1 cellular context compared by ENCODE assay signal in the genomic region with DNA sequence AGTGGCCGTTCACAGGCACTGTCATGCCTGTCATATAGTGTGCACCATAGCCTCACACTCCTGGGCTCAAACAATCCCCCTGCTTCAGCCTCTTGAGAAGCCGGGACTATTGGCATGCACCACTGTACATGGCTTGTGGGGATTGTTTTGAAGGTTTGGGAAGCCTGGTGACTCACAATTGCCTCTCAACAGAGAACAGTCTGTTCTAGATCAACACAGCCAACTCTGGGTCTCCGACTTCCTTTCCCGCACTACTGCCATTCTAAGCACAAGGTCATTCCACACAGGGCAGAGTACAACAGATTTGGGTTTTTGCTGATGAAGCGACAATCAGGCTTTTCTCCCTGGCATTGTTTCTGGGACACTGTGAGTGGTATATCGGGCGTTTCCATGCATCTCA.
A peak's percentile ranks its signal among the peaks of the same experiment; 100 is the strongest.
TF ChIP-seq lines count a peak whose summit lies in the region.

No MANE protein-coding gene starts in this region.

TF ChIP-seq in HepG2, 621 proteins besides CTCF, POLR2A, EP300 and RAD21 (continued from another document):
- TF ChIP-seq PAXIP1 (CRISPR knock-in tag; conservative IDR thresholded peaks at IDR 0.05): peak; percentile 53
- TF ChIP-seq, protein P1, sequence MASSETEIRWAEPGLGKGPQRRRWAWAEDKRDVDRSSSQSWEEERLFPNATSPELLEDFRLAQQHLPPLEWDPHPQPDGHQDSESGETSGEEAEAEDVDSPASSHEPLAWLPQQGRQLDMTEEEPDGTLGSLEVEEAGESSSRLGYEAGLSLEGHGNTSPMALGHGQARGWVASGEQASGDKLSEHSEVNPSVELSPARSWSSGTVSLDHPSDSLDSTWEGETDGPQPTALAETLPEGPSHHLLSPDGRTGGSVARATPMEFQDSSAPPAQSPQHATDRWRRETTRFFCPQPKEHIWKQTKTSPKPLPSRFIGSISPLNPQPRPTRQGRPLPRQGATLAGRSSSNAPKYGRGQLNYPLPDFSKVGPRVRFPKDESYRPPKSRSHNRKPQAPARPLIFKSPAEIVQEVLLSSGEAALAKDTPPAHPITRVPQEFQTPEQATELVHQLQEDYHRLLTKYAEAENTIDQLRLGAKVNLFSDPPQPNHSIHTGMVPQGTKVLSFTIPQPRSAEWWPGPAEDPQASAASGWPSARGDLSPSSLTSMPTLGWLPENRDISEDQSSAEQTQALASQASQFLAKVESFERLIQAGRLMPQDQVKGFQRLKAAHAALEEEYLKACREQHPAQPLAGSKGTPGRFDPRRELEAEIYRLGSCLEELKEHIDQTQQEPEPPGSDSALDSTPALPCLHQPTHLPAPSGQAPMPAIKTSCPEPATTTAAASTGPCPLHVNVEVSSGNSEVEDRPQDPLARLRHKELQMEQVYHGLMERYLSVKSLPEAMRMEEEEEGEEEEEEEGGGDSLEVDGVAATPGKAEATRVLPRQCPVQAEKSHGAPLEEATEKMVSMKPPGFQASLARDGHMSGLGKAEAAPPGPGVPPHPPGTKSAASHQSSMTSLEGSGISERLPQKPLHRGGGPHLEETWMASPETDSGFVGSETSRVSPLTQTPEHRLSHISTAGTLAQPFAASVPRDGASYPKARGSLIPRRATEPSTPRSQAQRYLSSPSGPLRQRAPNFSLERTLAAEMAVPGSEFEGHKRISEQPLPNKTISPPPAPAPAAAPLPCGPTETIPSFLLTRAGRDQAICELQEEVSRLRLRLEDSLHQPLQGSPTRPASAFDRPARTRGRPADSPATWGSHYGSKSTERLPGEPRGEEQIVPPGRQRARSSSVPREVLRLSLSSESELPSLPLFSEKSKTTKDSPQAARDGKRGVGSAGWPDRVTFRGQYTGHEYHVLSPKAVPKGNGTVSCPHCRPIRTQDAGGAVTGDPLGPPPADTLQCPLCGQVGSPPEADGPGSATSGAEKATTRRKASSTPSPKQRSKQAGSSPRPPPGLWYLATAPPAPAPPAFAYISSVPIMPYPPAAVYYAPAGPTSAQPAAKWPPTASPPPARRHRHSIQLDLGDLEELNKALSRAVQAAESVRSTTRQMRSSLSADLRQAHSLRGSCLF (CRISPR knock-in tag; IDR thresholded peaks at IDR 0.05; ENCODE audit: borderline replicate concordance): no peak
- TF ChIP-seq THAP11 (CRISPR knock-in tag; IDR thresholded peaks at IDR 0.05): peak; percentile 30; the same call in 1 of the 2 replicates
- TF ChIP-seq ZNF317 (CRISPR knock-in tag; IDR thresholded peaks at IDR 0.05): peak; percentile 56; the same call in 1 of the 2 replicates
- peak; percentile 82; the same call in 1 of the 2 replicates for TF ChIP-seq ZNF614 (CRISPR knock-in tag; IDR thresholded peaks at IDR 0.05; ENCODE audit: borderline replicate concordance)
- no peak for TF ChIP-seq ZNF75D (CRISPR knock-in tag; IDR thresholded peaks at IDR 0.05; ENCODE audit: borderline replicate concordance)
- no peak for TF ChIP-seq SOX13 (IDR thresholded peaks at IDR 0.05)
- TF ChIP-seq SOX13 (CRISPR knock-in tag; conservative IDR thresholded peaks at IDR 0.05 in 1 of 2, IDR thresholded peaks at IDR 0.05 in 1 of 2): peak in 1 of 2 experiments; percentile 70; a peak in 2 of 4 replicates
TF ChIP-seq in HepG2: peak in this region for 64.
